ENCODE assay signal across 8 cellular contexts in the genomic region with DNA sequence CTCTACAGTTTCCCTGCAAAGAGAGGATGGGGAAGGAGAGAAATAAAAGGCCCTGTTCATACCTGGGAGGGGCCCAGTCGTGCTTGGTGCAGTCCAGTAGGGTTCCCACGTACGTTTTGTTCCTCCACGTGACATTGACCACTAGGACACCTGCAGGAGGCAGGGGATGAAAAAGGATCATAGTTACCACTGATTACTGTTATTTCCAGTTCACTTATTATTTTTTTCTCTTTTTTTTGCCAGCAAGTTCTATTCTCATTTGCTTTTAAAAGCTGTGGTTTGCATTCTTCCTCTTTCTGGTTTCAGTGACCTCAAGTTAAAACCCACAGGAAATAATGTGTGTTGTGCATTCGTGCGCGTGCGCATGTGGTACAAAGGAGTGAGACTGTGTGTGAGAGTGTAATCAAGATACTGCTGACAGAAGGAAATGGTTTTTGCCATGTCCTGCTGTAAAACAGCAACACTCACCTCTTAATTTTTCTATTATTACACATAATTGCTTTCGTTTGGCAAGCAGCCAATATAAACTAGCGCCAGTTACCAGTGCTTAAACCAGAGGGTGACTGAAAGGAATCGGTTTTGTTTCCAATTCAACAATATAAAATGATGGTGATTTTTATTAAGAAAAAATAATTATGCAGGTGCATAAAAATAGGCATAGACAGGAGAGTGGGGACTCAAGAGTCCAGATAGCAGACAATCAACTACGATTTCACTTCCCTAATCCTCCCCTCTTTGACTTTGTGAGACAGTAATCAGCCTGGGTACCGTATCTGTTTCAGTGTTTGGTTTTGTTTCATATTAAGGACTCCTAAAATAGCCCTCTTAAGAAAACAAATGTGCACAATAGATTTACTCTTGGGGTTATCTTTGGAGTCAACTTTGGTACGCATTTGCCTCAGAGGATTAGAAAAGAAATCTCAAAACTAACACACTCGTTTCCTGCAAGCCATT.
DNase-seq lines count a peak whose midpoint lies in the region; ATAC-seq and TF ChIP-seq lines count a peak whose summit lies in the region.

No MANE protein-coding gene starts in this region.

- peaks cover 5% of the 10 kb centered on the region; the same call in 1 of the 2 replicates for H4K20me1 ChIP-seq in DND-41 (ENCODE audit: insufficient read depth, low read length)

- H3K27me3 ChIP-seq in DND-41 (ENCODE audit: insufficient read depth, low read length, poor library complexity): no peaks in the 10 kb centered on the region

- peak; percentile 91 for DNase-seq in DND-41
- DNase-seq in LHCN-M2 (ENCODE audit: low read depth): peak; percentile 96
- peak; percentile 82 for DNase-seq in SHP77 treated with DMSO at 0.1 percent for 48 hours (lab: John Stamatoyannopoulos, UW)
- peak; percentile 30 for DNase-seq in activated gamma-delta T cell treated with anti-CD3 and anti-CD28 coated beads, Interleukin-2, amount 50 U/mL, for 16 hours (ENCODE audit: low read depth)
- DNase-seq in germinal center (ENCODE audit: low spot score): peak; percentile 81
- DNase-seq in sciatic nerve (ENCODE audit: low spot score): peak; percentile 82
- no peak for DNase-seq in iPS-NIHi11 (ENCODE audit: low spot score)

- peak overlapping the region; percentile 62 for H3K27ac ChIP-seq in DND-41 (ENCODE audit: low read length)

- H3K4me1 ChIP-seq in DND-41 (ENCODE audit: insufficient read depth, low read length): peaks cover 75% of the 10 kb centered on the region

- H3K36me3 ChIP-seq in DND-41 (ENCODE audit: insufficient read depth, low read length): no peaks in the 10 kb centered on the region

- H3K79me2 ChIP-seq in DND-41 (ENCODE audit: insufficient read depth, low read length): no peaks in the 10 kb centered on the region

- H3K4me2 ChIP-seq in DND-41 (ENCODE audit: insufficient read depth, low read length): peak overlapping the region; percentile 70

- H3K4me3 ChIP-seq in DND-41 (ENCODE audit: low read depth in 1 of 2, low read length in 2 of 2): peak overlapping the region in 1 of 2 experiments; percentile 43; a peak in 2 of 4 replicates

- ATAC-seq in DND-41 (ENCODE audit: insufficient read depth, low read depth) (peak; percentile 89), GM21737 (IDR thresholded peaks at IDR 0.05; ENCODE audit: unreplicated experiment) (peak; percentile 87), sciatic nerve (peak; percentile 71)

- no peak for TF ChIP-seq CTCF in DND-41 (IDR thresholded peaks at IDR 0.05; ENCODE audit: borderline replicate concordance, extremely low read depth, low read length, poor library complexity, severe bottlenecking)

- H3K9me3 ChIP-seq in DND-41 (ENCODE audit: insufficient read depth, low read length, severe bottlenecking): no peaks in the 10 kb centered on the region

- no peak overlapping the region for H2AFZ ChIP-seq in DND-41 (ENCODE audit: low read depth, low read length)

- intact Hi-C loops in sciatic nerve (cut with DNase I): loop anchor here (10.0 kb wide), 1 partner anchor 95 kb away; a partner anchor contains a TSS

- H3K9ac ChIP-seq in DND-41 (ENCODE audit: low read depth, low read length): peak overlapping the region; percentile 31
